In genomic region chr12:104215638-104216297, GRCh38 we compare ENCODE assay signal across 8 cellular contexts. TPM values are rescaled to one million over a fixed set of nuclear protein-coding genes. Genes with fewer than 3 reads are reported as not detected.
DNase-seq lines count a peak whose midpoint lies in the region; ATAC-seq and TF ChIP-seq lines count a peak whose summit lies in the region.

TXNRD1 (plus strand) TSS chr12:104215779; CDS start chr12:104215803, 24 bp downstream.

- H3K27me3 ChIP-seq in hepatocyte (no peaks in the 10 kb centered on the region), aorta (ENCODE audit: control insufficient read depth in 1 of 2, insufficient read depth in 2 of 2, low read length in 1 of 2) (no peaks in the 10 kb centered on the region)

- H3K9me2 ChIP-seq in hepatocyte (replicated peaks; ENCODE audit: insufficient read depth) = no peaks in the 10 kb centered on the region

- intact Hi-C loops in aorta (cut with DNase I) = loop anchor here in 1 of 2 donors (2.0 to 10.0 kb wide), 3 partner anchors 79 to 649 kb away; no protein-coding TSS in a partner anchor

- H3K27ac ChIP-seq in angular gyrus (ENCODE audit: low read depth, low read length) = peak within 1 kb of the TSS; percentile 45
- no peak within 1 kb of the TSS for H3K27ac ChIP-seq in hepatocyte
- peak within 1 kb of the TSS; percentile 34 to 79 for H3K27ac ChIP-seq in aorta (ENCODE audit: low read depth in 1 of 2, low read length in 2 of 2)

- H3K9me3 ChIP-seq in hepatocyte (ENCODE audit: low read depth) (no peaks in the 10 kb centered on the region), aorta (ENCODE audit: control insufficient read depth, low read length) (no peaks in the 10 kb centered on the region)

- H3K4me1 ChIP-seq in hepatocyte (ENCODE audit: insufficient read depth) = peaks cover 11% of the 10 kb centered on the region
- no peaks in the 10 kb centered on the region for H3K4me1 ChIP-seq in aorta (ENCODE audit: control insufficient read depth in 1 of 2, insufficient read depth in 2 of 2, low read length in 2 of 2)

- peak within 1 kb of the TSS; percentile 97 for H2AFZ ChIP-seq in hepatocyte

- peak; percentile 94 for TF ChIP-seq CTCF in hepatocyte (IDR thresholded peaks at IDR 0.05; ENCODE audit: poor library complexity)

- WGBS in hepatocyte (ENCODE audit: low lambda C conversion rate, missing lambda C conversion rate) = 3% methylated on average over 59 of the region's 71 CpGs
- 1 to 2% methylated on average over 55 to 71 of the region's 71 CpGs for WGBS in aorta, 2 donors

- DNase-seq in AML-193 (lab: John Stamatoyannopoulos, UW) (peak; percentile 54 to 58), GM19238 (ENCODE audit: insufficient read length, low spot score) (peak; percentile 80), T-helper 2 cell (peak; percentile 60 to 91 (median 74)), hepatocyte (ENCODE audit: low spot score) (peak; percentile 93), renal cortical epithelial cell (ENCODE audit: low read depth) (peak; percentile 48), aorta (peak; percentile 91 to 95)

- peak; percentile 87 for ATAC-seq in HG03439 (IDR thresholded peaks at IDR 0.05; ENCODE audit: unreplicated experiment)
- ATAC-seq in aorta (ENCODE audit: low FRiP score) = peak; percentile 93

- no peaks in the 10 kb centered on the region for H3K36me3 ChIP-seq in hepatocyte (replicated peaks; ENCODE audit: insufficient read depth, low read depth)
- no peaks in the 10 kb centered on the region for H3K36me3 ChIP-seq in aorta (ENCODE audit: control insufficient read depth in 1 of 2, insufficient read depth in 2 of 2, low read length in 1 of 2)

- no peaks in the 10 kb centered on the region for H3K79me2 ChIP-seq in hepatocyte

- H3K4me3 ChIP-seq in hepatocyte = peak within 1 kb of the TSS; percentile 60
- peak within 1 kb of the TSS; percentile 52 to 65 for H3K4me3 ChIP-seq in aorta (ENCODE audit: low read length in 2 of 2)

- no peaks in the 10 kb centered on the region for H4K20me1 ChIP-seq in hepatocyte (ENCODE audit: insufficient read depth, poor library complexity, severe bottlenecking)

- H3K4me2 ChIP-seq in hepatocyte = peak within 1 kb of the TSS; percentile 95

RNA-seq across cellular contexts. Expression of gene TXNRD1, which starts in this region (rescaled TPM):
- total RNA-seq in hepatocyte = 103 and 113 TPM in 2 replicates
- 40.4 and 49.8 TPM in 2 replicates for polyA plus RNA-seq in hepatocyte
- 151 and 438 TPM in 2 replicates for total RNA-seq in renal cortical epithelial cell
- total RNA-seq in aorta = 100 to 1,000 TPM; 115 to 140 TPM
- 100 to 1,000 TPM in 1 of 2 donors, 10 to 100 TPM in 1; 97.7 to 119 TPM for polyA plus RNA-seq in aorta
